ENCODE assay signal across 20 cellular contexts in the genomic region with DNA sequence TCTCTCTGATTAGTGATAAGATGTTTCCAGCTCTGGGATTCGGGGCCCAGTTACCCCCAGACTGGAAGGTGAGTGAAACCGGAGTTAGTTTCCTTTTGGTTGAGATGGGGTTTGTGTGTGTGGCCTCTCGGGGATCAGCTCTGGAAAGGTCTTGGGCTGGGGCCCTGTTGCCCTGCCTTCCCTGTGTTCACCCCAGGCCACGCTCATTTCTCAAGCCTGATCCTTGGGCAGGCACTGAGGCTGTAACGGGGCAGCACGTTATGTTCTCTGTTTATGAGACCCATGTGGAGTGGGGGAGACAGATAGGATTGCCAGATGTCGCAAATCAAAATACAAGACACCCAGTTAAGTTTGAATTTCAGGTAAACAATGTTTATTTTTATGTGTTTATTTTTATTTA. TPM values are rescaled to one million over a fixed set of nuclear protein-coding genes. Genes with fewer than 3 reads are reported as not detected.
DNase-seq lines count a peak whose midpoint lies in the region; ATAC-seq and TF ChIP-seq lines count a peak whose summit lies in the region.
"Had no signal": no experiment of that assay in that cellular context is flagged by ENCODE, and none has a peak within 500 bp of the region (broad histone marks: within the 10 kb centered on the region; RNA-seq: fewer than 3 reads in every experiment).

No MANE protein-coding gene starts in this region.

- H3K4me1 Mint-ChIP-seq in natural killer cell treated with Interleukin-12 subunit alpha and Interleukin-12 subunit beta and Interleukin-15 and Interleukin-18, amount 100 ng/mL, for 72 hours (ENCODE audit: low read depth in 2 of 2), result peaks cover 19 to 38% of the 10 kb centered on the region in 2 donors
- peaks cover 27 to 47% of the 10 kb centered on the region in 2 donors for H3K4me1 Mint-ChIP-seq in natural killer cell
- peaks cover 74% of the 10 kb centered on the region for H3K4me1 Mint-ChIP-seq in activated CD4-positive, alpha-beta memory T cell treated with anti-CD3 and anti-CD28 coated beads for 36 hours (ENCODE audit: low read depth)
- H3K4me1 Mint-ChIP-seq in effector memory CD8-positive, alpha-beta T cell (ENCODE audit: low read depth in 2 of 2), result peaks cover 69 to 73% of the 10 kb centered on the region in 2 donors

- H3K9me3 Mint-ChIP-seq in natural killer cell treated with Interleukin-12 subunit alpha and Interleukin-12 subunit beta and Interleukin-15 and Interleukin-18, amount 100 ng/mL, for 72 hours, result no peaks in the 10 kb centered on the region
- no peaks in the 10 kb centered on the region for H3K9me3 Mint-ChIP-seq in natural killer cell
- H3K9me3 Mint-ChIP-seq in activated CD4-positive, alpha-beta memory T cell treated with anti-CD3 and anti-CD28 coated beads for 36 hours, result no peaks in the 10 kb centered on the region
- no peaks in the 10 kb centered on the region for H3K9me3 Mint-ChIP-seq in effector memory CD8-positive, alpha-beta T cell
- H3K9me3 Mint-ChIP-seq: activated B cell treated with CpG ODN at 0.5 μM for 24 hours, H9 had no signal

- H3K36me3 Mint-ChIP-seq in natural killer cell treated with Interleukin-12 subunit alpha and Interleukin-12 subunit beta and Interleukin-15 and Interleukin-18, amount 100 ng/mL, for 72 hours, result no peaks in the 10 kb centered on the region
- no peaks in the 10 kb centered on the region for H3K36me3 Mint-ChIP-seq in natural killer cell
- no peaks in the 10 kb centered on the region for H3K36me3 Mint-ChIP-seq in activated CD4-positive, alpha-beta memory T cell treated with anti-CD3 and anti-CD28 coated beads for 36 hours
- H3K36me3 Mint-ChIP-seq in effector memory CD8-positive, alpha-beta T cell (ENCODE audit: insufficient read depth), result peaks cover 3% of the 10 kb centered on the region

- intact Hi-C loops in natural killer cell (cut with micrococcal nuclease) (no loop called here), left colon (cut with DNase I, micrococcal nuclease) (no loop called here)
- intact Hi-C loops in activated CD4-positive, alpha-beta memory T cell treated with anti-CD3 and anti-CD28 coated beads for 36 hours (cut with micrococcal nuclease), result loop anchor here (2.0 to 5.0 kb wide), 3 partner anchors 15 to 59 kb away; a partner anchor contains a TSS

- no peak for ATAC-seq in natural killer cell treated with Interleukin-12 subunit alpha and Interleukin-12 subunit beta and Interleukin-15 and Interleukin-18, amount 100 ng/mL, for 72 hours
- ATAC-seq in natural killer cell (no peak), left colon (no peak)
- ATAC-seq in effector memory CD8-positive, alpha-beta T cell (replicated peaks), result no peak
- ATAC-seq: esophagus mucosa, gastroesophageal sphincter, right lobe of liver had no signal

- no peak for DNase-seq in natural killer cell treated with Interleukin-12 subunit alpha and Interleukin-12 subunit beta and Interleukin-15 and Interleukin-18, amount 100 ng/mL, for 72 hours (ENCODE audit: low spot score)
- DNase-seq in natural killer cell (no peak), SIG-M5 (lab: John Stamatoyannopoulos, UW) (no peak), NCI-H2081 treated with DMSO at 0.1 percent for 48 hours (lab: John Stamatoyannopoulos, UW) (no peak), KG1 (lab: John Stamatoyannopoulos, UW) (no peak), left colon (no peak)
- no peak for DNase-seq in activated CD4-positive, alpha-beta memory T cell treated with anti-CD3 and anti-CD28 coated beads for 36 hours
- DNase-seq in effector memory CD8-positive, alpha-beta T cell, result no peak
- DNase-seq: activated B cell treated with CpG ODN at 0.5 μM for 24 hours; activated CD8-positive, alpha-beta memory T cell treated with anti-CD3 and anti-CD28 coated beads, Interleukin-2, amount 50 U/mL, for 4 hours; adrenal gland; COR-L47; H9; NCI-H187 treated with DMSO at 0.1 percent for 48 hours; NCI-H446 treated with DMSO at 0.1 percent for 48 hours; right lobe of liver; Right ventricle myocardium superior; stimulated activated naive CD4-positive, alpha-beta T cell treated with Interleukin-2 at 50 U/mL for 16 hours had no signal

- H3K27me3 Mint-ChIP-seq in natural killer cell treated with Interleukin-12 subunit alpha and Interleukin-12 subunit beta and Interleukin-15 and Interleukin-18, amount 100 ng/mL, for 72 hours, result no peaks in the 10 kb centered on the region
- H3K27me3 Mint-ChIP-seq in natural killer cell (ENCODE audit: low read depth in 2 of 2), result no peaks in the 10 kb centered on the region
- no peaks in the 10 kb centered on the region for H3K27me3 Mint-ChIP-seq in activated CD4-positive, alpha-beta memory T cell treated with anti-CD3 and anti-CD28 coated beads for 36 hours
- H3K27me3 Mint-ChIP-seq in effector memory CD8-positive, alpha-beta T cell, result no peaks in the 10 kb centered on the region
- H3K27me3 Mint-ChIP-seq: activated B cell treated with CpG ODN at 0.5 μM for 24 hours had no signal

- TF ChIP-seq CTCF in natural killer cell (IDR thresholded peaks at IDR 0.05), result no peak

- H3K27ac Mint-ChIP-seq in natural killer cell treated with Interleukin-12 subunit alpha and Interleukin-12 subunit beta and Interleukin-15 and Interleukin-18, amount 100 ng/mL, for 72 hours, result peak overlapping the region; percentile 6 to 43
- peak overlapping the region in 1 of 2 donors; percentile 7 for H3K27ac Mint-ChIP-seq in natural killer cell
- H3K27ac Mint-ChIP-seq in activated CD4-positive, alpha-beta memory T cell treated with anti-CD3 and anti-CD28 coated beads for 36 hours, result peak overlapping the region; percentile 18
- peak overlapping the region; percentile 56 to 89 for H3K27ac Mint-ChIP-seq in effector memory CD8-positive, alpha-beta T cell
- H3K27ac Mint-ChIP-seq: activated B cell treated with CpG ODN at 0.5 μM for 24 hours had no signal

- CTCF ChIA-PET in activated CD4-positive, alpha-beta memory T cell treated with anti-CD3 and anti-CD28 coated beads for 36 hours (lab: Charles Lee), result interaction anchor here (1.1 to 2.2 kb wide), 2 partner anchors 35 to 44 kb away, joined by 3 to 7 read pairs; a partner anchor contains a TSS

- no peak overlapping the region for H3K4me3 Mint-ChIP-seq in natural killer cell treated with Interleukin-12 subunit alpha and Interleukin-12 subunit beta and Interleukin-15 and Interleukin-18, amount 100 ng/mL, for 72 hours
- no peak overlapping the region for H3K4me3 Mint-ChIP-seq in natural killer cell
- no peak overlapping the region for H3K4me3 Mint-ChIP-seq in activated CD4-positive, alpha-beta memory T cell treated with anti-CD3 and anti-CD28 coated beads for 36 hours
- peak overlapping the region; percentile 4 to 47 for H3K4me3 Mint-ChIP-seq in effector memory CD8-positive, alpha-beta T cell
- H3K4me3 Mint-ChIP-seq: activated B cell treated with CpG ODN at 0.5 μM for 24 hours, H9 had no signal

- POLR2A ChIA-PET in activated CD4-positive, alpha-beta memory T cell treated with anti-CD3 and anti-CD28 coated beads for 36 hours (lab: Charles Lee), result no interaction called here

RNA-seq across cellular contexts. Expression of a gene that starts 35.5 kb away (rescaled TPM):
- under 1 TPM; 0.50 to 0.95 TPM for total RNA-seq in natural killer cell treated with Interleukin-12 subunit alpha and Interleukin-12 subunit beta and Interleukin-15 and Interleukin-18, amount 100 ng/mL, for 72 hours
- 1 to 10 TPM; 2.0 to 2.6 (median 2.4) TPM for total RNA-seq in natural killer cell
- total RNA-seq in activated CD4-positive, alpha-beta memory T cell treated with anti-CD3 and anti-CD28 coated beads for 36 hours, result 1 to 10 TPM; 7.3 to 8.1 TPM
- 10 to 100 TPM; 73.2 to 91.0 TPM for total RNA-seq in left colon

RNA-seq across cellular contexts. Expression of a gene that starts 58.0 kb away (rescaled TPM):
- total RNA-seq in natural killer cell treated with Interleukin-12 subunit alpha and Interleukin-12 subunit beta and Interleukin-15 and Interleukin-18, amount 100 ng/mL, for 72 hours, result 100 to 1,000 TPM; 117 to 121 TPM
- total RNA-seq in natural killer cell (100 to 1,000 TPM; 129 to 148 (median 133) TPM), left colon (100 to 1,000 TPM in 1 of 2 donors, 10 to 100 TPM in 1; 90.6 to 107 TPM)
- total RNA-seq in activated CD4-positive, alpha-beta memory T cell treated with anti-CD3 and anti-CD28 coated beads for 36 hours, result 100 to 1,000 TPM; 101 to 102 TPM

RNA-seq across cellular contexts. Expression of a gene that starts 58.3 kb away (rescaled TPM):
- 10 to 100 TPM; 36.4 to 43.6 TPM for total RNA-seq in natural killer cell treated with Interleukin-12 subunit alpha and Interleukin-12 subunit beta and Interleukin-15 and Interleukin-18, amount 100 ng/mL, for 72 hours
- total RNA-seq in natural killer cell (10 to 100 TPM; 22.6 to 26.6 (median 23.4) TPM), left colon (10 to 100 TPM; 49.1 to 53.0 TPM)
- 10 to 100 TPM; 31.5 to 33.3 TPM for total RNA-seq in activated CD4-positive, alpha-beta memory T cell treated with anti-CD3 and anti-CD28 coated beads for 36 hours

Comparison
In these comparisons a context has a peak if more than half of its experiments do, and no peak if none do; other contexts are left out.
1. H3K4me3 Mint-ChIP-seq: peak in effector memory CD8-positive, alpha-beta T cell (2 of 2); none in natural killer cell treated with Interleukin-12 subunit alpha and Interleukin-12 subunit beta and Interleukin-15 and Interleukin-18, amount 100 ng/mL, for 72 hours (single experiment), natural killer cell (single experiment) and activated CD4-positive, alpha-beta memory T cell treated with anti-CD3 and anti-CD28 coated beads for 36 hours (single experiment).
2. RNA of a gene that starts 35.5 kb away (total RNA-seq): 73.2 to 91.0 TPM in left colon; 7.3 to 8.1 TPM in activated CD4-positive, alpha-beta memory T cell treated with anti-CD3 and anti-CD28 coated beads for 36 hours, 2.0 to 2.6 TPM in natural killer cell and 0.50 to 0.95 TPM in natural killer cell treated with Interleukin-12 subunit alpha and Interleukin-12 subunit beta and Interleukin-15 and Interleukin-18, amount 100 ng/mL, for 72 hours; every median in the first group is over 4 times any median in the second.